Comparison of ENCODE assay signal across 19 cellular contexts in the genomic region with DNA sequence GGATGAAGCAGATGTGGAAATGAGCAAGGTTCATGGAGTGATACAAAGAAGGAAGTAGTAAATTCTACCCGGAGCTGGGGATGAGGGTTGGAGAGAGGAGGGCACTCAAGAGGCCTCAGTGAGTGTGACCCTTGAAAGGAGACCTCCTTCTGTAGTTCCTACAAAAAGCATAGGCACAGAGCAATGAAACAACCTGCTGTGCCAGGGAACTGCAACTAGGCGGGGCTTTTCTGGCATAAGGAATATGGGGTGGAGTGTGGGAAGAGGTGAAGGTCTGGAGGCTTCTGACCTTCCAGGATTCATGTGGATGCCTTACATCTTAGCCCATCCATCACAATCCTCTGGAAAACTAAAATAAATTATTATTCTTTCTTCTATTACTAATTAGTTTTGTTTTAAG.
"Had no signal": no experiment of that assay in that cellular context is flagged by ENCODE, and none has a peak within 500 bp of the region (broad histone marks: within the 10 kb centered on the region; RNA-seq: fewer than 3 reads in every experiment).

No MANE protein-coding gene starts in this region.

- DNase-seq: activated CD4-positive, alpha-beta T cell treated with anti-CD3 and anti-CD28 coated beads for 36 hours; activated CD4-positive, alpha-beta T cell treated with anti-CD3 and anti-CD28 coated beads, Interleukin-2, amount 50 U/mL, for 48 hours; cerebellar nuclear complex; cortex of kidney; heart left ventricle; kidney glomerular epithelial cell; left ventricle myocardium superior; right cardiac atrium; stimulated activated CD4-positive, alpha-beta T cell treated with anti-CD3 and anti-CD28 coated beads, Interleukin-2, amount 100 ng/mL, for 48 hours; stimulated activated naive CD8-positive, alpha-beta T cell treated with anti-CD3 and anti-CD28 coated beads, Interleukin-15, amount 100 ng/mL, for 72 hours; transverse colon had no signal

- ATAC-seq: activated CD4-positive, alpha-beta T cell treated with anti-CD3 and anti-CD28 coated beads for 36 hours; esophagus mucosa; gastroesophageal sphincter; heart left ventricle; left ventricle myocardium superior; right cardiac atrium; stimulated activated naive CD8-positive, alpha-beta T cell treated with anti-CD3 and anti-CD28 coated beads, Interleukin-15, amount 100 ng/mL, for 72 hours had no signal

- H3K4me1 Mint-ChIP-seq: activated CD4-positive, alpha-beta T cell treated with anti-CD3 and anti-CD28 coated beads for 36 hours had no signal

- H3K9me3 ChIP-seq: gastroesophageal sphincter, heart left ventricle, prostate gland, suprapubic skin, transverse colon, vagina had no signal

- H3K27ac ChIP-seq: gastroesophageal sphincter, heart left ventricle, prostate gland, suprapubic skin, transverse colon, vagina had no signal

- H3K4me3 Mint-ChIP-seq: activated CD4-positive, alpha-beta T cell treated with anti-CD3 and anti-CD28 coated beads for 36 hours; activated naive CD8-positive, alpha-beta T cell; activated T-helper 1 cell treated with anti-CD3 and anti-CD28 coated beads, Interleukin-12 subunit alpha, Interleukin-12 subunit beta, Interleukin-2, Interleukin-4 antibody, amounts not matched to agents 30 ng/mL and 10 ng/mL and 1 ng/mL, durations not matched to agents 14 hours and 24 hours and 36 hours; neural crest cell; stimulated activated naive CD8-positive, alpha-beta T cell treated with anti-CD3 and anti-CD28 coated beads, Interleukin-15, amount 100 ng/mL, for 72 hours had no signal

- H3K36me3 ChIP-seq: gastroesophageal sphincter, heart left ventricle, prostate gland, suprapubic skin, transverse colon, vagina had no signal

- H3K36me3 Mint-ChIP-seq: activated naive CD8-positive, alpha-beta T cell had no signal

- H3K4me3 ChIP-seq: gastroesophageal sphincter, heart left ventricle, prostate gland, suprapubic skin, transverse colon, vagina had no signal

- H3K9me3 Mint-ChIP-seq: activated T-helper 1 cell treated with anti-CD3 and anti-CD28 coated beads, Interleukin-12 subunit alpha, Interleukin-12 subunit beta, Interleukin-2, Interleukin-4 antibody, amounts not matched to agents 30 ng/mL and 10 ng/mL and 1 ng/mL, durations not matched to agents 14 hours and 24 hours and 36 hours; neural crest cell; stimulated activated naive CD8-positive, alpha-beta T cell treated with anti-CD3 and anti-CD28 coated beads, Interleukin-15, amount 100 ng/mL, for 72 hours had no signal

- H3K27me3 ChIP-seq: gastroesophageal sphincter, heart left ventricle, suprapubic skin, transverse colon, vagina had no signal

- H3K27ac Mint-ChIP-seq: activated CD4-positive, alpha-beta T cell treated with anti-CD3 and anti-CD28 coated beads for 36 hours; activated naive CD8-positive, alpha-beta T cell; activated T-helper 1 cell treated with anti-CD3 and anti-CD28 coated beads, Interleukin-12 subunit alpha, Interleukin-12 subunit beta, Interleukin-2, Interleukin-4 antibody, amounts not matched to agents 30 ng/mL and 10 ng/mL and 1 ng/mL, durations not matched to agents 14 hours and 24 hours and 36 hours had no signal

- H3K4me1 ChIP-seq: gastroesophageal sphincter, heart left ventricle, prostate gland, transverse colon, vagina had no signal
